In genomic region chr16:69039333-69039941, GRCh38 we compare ENCODE assay signal across 23 cellular contexts.
DNase-seq lines count a peak whose midpoint lies in the region; ATAC-seq, FAIRE-seq and TF ChIP-seq lines count a peak whose summit lies in the region.
"Had no signal": no experiment of that assay in that cellular context is flagged by ENCODE, and none has a peak within 500 bp of the region (broad histone marks: within the 10 kb centered on the region; RNA-seq: fewer than 3 reads in every experiment).

No MANE protein-coding gene starts in this region.

- TF ChIP-seq POLR2A in H54 (IDR thresholded peaks at IDR 0.05; ENCODE audit: low read depth, low read length) = no peak

- no peaks in the 10 kb centered on the region for H3K27me3 ChIP-seq in brain microvascular endothelial cell (replicated peaks)
- no peaks in the 10 kb centered on the region for H3K27me3 ChIP-seq in foreskin keratinocyte
- H3K27me3 ChIP-seq: ascending aorta, transverse colon had no signal

- H3K27ac ChIP-seq in brain microvascular endothelial cell = peak overlapping the region; percentile 22
- H3K27ac ChIP-seq in foreskin keratinocyte = peak overlapping the region; percentile 0
- H3K27ac ChIP-seq: ascending aorta had no signal

- FAIRE-seq in HTR-8/SVneo (lab: Jason Lieb, UNC) = no peak
- FAIRE-seq in H54 (lab: Jason Lieb, UNC) = no peak

- TF ChIP-seq CTCF in brain microvascular endothelial cell (IDR thresholded peaks at IDR 0.05; ENCODE audit: low read depth, low read length, missing control alignments) (no peak), foreskin keratinocyte (conservative IDR thresholded peaks at IDR 0.05) (no peak)

- H3K36me3 ChIP-seq in brain microvascular endothelial cell (replicated peaks) = no peaks in the 10 kb centered on the region

- in situ Hi-C loops in brain microvascular endothelial cell (cut with HindIII; ENCODE audit: low pct_ligation_motif_present, low sequenced_read_pairs) = no loop called here

- peaks cover 28% of the 10 kb centered on the region for H3K4me1 ChIP-seq in foreskin keratinocyte
- H3K4me1 ChIP-seq: ascending aorta had no signal

- DNase-seq in A172 (ENCODE audit: low spot score) = peak; percentile 60
- DNase-seq in HTR-8/SVneo (ENCODE audit: insufficient read length, low spot score) = peak; percentile 65
- peak; percentile 61 for DNase-seq in brain microvascular endothelial cell
- no peak for DNase-seq in foreskin keratinocyte
- DNase-seq in NCI-H526 treated with DMSO at 0.1 percent for 48 hours (lab: John Stamatoyannopoulos, UW) = no peak
- no peak for DNase-seq in H54 (ENCODE audit: insufficient read length, low spot score)
- DNase-seq in NCI-H1694 treated with DMSO at 0.1 percent for 48 hours (lab: John Stamatoyannopoulos, UW) = no peak
- no peak for DNase-seq in GDM1 (lab: John Stamatoyannopoulos, UW)
- DNase-seq: ACHN; activated CD4-positive, alpha-beta T cell treated with anti-CD3 and anti-CD28 coated beads for 48 hours; activated CD8-positive, alpha-beta memory T cell treated with anti-CD3 and anti-CD28 coated beads, Interleukin-2, amount 50 U/mL, for 4 hours; CD8-positive, alpha-beta T cell; cortex of kidney; DND-41; erythroblast; hypothalamus; kidney glomerular epithelial cell; NCI-H1694; SHP77 treated with DMSO at 0.1 percent for 48 hours; stimulated activated CD4-positive, alpha-beta T cell treated with anti-CD3 and anti-CD28 coated beads, Interleukin-12 subunit alpha, Interleukin-12 subunit beta, amount 100 ng/mL, for 4 hours; transverse colon had no signal

- ATAC-seq in foreskin keratinocyte = no peak
- ATAC-seq: CD8-positive, alpha-beta T cell; stimulated activated memory B cell treated with anti-CD40 and anti-IgM and Interleukin-4, amounts not matched to agents 10 μg/mL and 1 μg/mL and 100 μg/mL, for 72 hours had no signal

- H3K4me3 ChIP-seq in brain microvascular endothelial cell (ENCODE audit: low read depth, low read length) = no peak overlapping the region
- H3K4me3 ChIP-seq: ascending aorta, transverse colon had no signal

Comparison
In these comparisons a context has a peak if more than half of its experiments do, and no peak if none do; other contexts are left out.
1. DNase-seq: peak in A172 (single experiment), HTR-8/SVneo (single experiment) and brain microvascular endothelial cell (single experiment); none in foreskin keratinocyte (0 of 2), NCI-H526 treated with DMSO at 0.1 percent for 48 hours (single experiment), H54 (single experiment), NCI-H1694 treated with DMSO at 0.1 percent for 48 hours (single experiment) and GDM1 (single experiment).